Comparison of ENCODE assay signal across 28 cellular contexts in genomic region chr2:116142828-116143227, GRCh38.
"Had no signal": no experiment of that assay in that cellular context is flagged by ENCODE, and none has a peak within 500 bp of the region (broad histone marks: within the 10 kb centered on the region; RNA-seq: fewer than 3 reads in every experiment).

No MANE protein-coding gene starts in this region.

- H3K4me2 ChIP-seq: smooth muscle cell had no signal

- H3K36me3 ChIP-seq: colonic mucosa, esophagus squamous epithelium, lower lobe of right lung, prostate gland, right atrium auricular region, suprapubic skin, transverse colon, vagina had no signal

- H3K9me3 ChIP-seq: colonic mucosa, lower lobe of right lung, prostate gland, right atrium auricular region, suprapubic skin, transverse colon, vagina had no signal

- ATAC-seq: left colon; left ventricle myocardium superior; lower lobe of right lung; natural killer cell; sciatic nerve; stimulated activated naive CD8-positive, alpha-beta T cell treated with anti-CD3 and anti-CD28 coated beads, Interleukin-15, amount 100 ng/mL, for 72 hours had no signal

- H3K27ac ChIP-seq: colonic mucosa, esophagus squamous epithelium, lower lobe of right lung, parathyroid adenoma, prostate gland, right atrium auricular region, suprapubic skin, transverse colon, vagina had no signal

- H3K27me3 ChIP-seq: colonic mucosa, esophagus squamous epithelium, right atrium auricular region, suprapubic skin, transverse colon, vagina had no signal

- H3K9ac ChIP-seq: parathyroid adenoma had no signal

- H3K4me3 Mint-ChIP-seq: immature natural killer cell; natural killer cell; stimulated activated naive CD8-positive, alpha-beta T cell treated with anti-CD3 and anti-CD28 coated beads, Interleukin-15, amount 100 ng/mL, for 72 hours had no signal

- H3K79me2 ChIP-seq: parathyroid adenoma had no signal

- H3K4me3 ChIP-seq: colonic mucosa, esophagus squamous epithelium, lower lobe of right lung, prostate gland, right atrium auricular region, smooth muscle cell, suprapubic skin, transverse colon, vagina had no signal

- H3K27ac Mint-ChIP-seq: immature natural killer cell; natural killer cell; stimulated activated naive CD8-positive, alpha-beta T cell treated with anti-CD3 and anti-CD28 coated beads, Interleukin-15, amount 100 ng/mL, for 72 hours had no signal

- H3K36me3 Mint-ChIP-seq: natural killer cell had no signal

- H3K27me3 Mint-ChIP-seq: stimulated activated naive CD8-positive, alpha-beta T cell treated with anti-CD3 and anti-CD28 coated beads, Interleukin-15, amount 100 ng/mL, for 72 hours had no signal

- H3K4me1 ChIP-seq: colonic mucosa, esophagus squamous epithelium, lower lobe of right lung, parathyroid adenoma, prostate gland, right atrium auricular region, suprapubic skin, transverse colon, vagina had no signal

- H2AFZ ChIP-seq: parathyroid adenoma had no signal

- DNase-seq: colonic mucosa; dermis blood vessel endothelial cell; effector memory CD4-positive, alpha-beta T cell; erythroblast; esophagus squamous epithelium; foreskin melanocyte; hypothalamus; immature natural killer cell; islet precursor cell; kidney glomerular epithelial cell; left colon; left ventricle myocardium superior; lower lobe of right lung; natural killer cell; stimulated activated CD4-positive, alpha-beta T cell treated with anti-CD3 and anti-CD28 coated beads, Interleukin-12 subunit alpha, Interleukin-12 subunit beta, amount 100 ng/mL, for 4 hours; stimulated activated CD4-positive, alpha-beta T cell treated with anti-CD3 and anti-CD28 coated beads, Interleukin-1b, Interleukin-23, amount 100 ng/mL, for 48 hours; stimulated activated CD4-positive, alpha-beta T cell treated with anti-CD3 and anti-CD28 coated beads, Interleukin-4, amount 100 ng/mL, for 1 hour; stimulated activated CD8-positive, alpha-beta memory T cell treated with anti-CD3 and anti-CD28 coated beads, Interleukin-4, amount 100 ng/mL, for 48 hours; stimulated activated naive CD4-positive, alpha-beta T cell; stimulated activated naive CD8-positive, alpha-beta T cell treated with anti-CD3 and anti-CD28 coated beads, Interleukin-15, amount 100 ng/mL, for 72 hours; transverse colon had no signal

- H3K4me1 Mint-ChIP-seq: immature natural killer cell; natural killer cell; stimulated activated naive CD8-positive, alpha-beta T cell treated with anti-CD3 and anti-CD28 coated beads, Interleukin-15, amount 100 ng/mL, for 72 hours had no signal
